ENCODE assay signal across 23 cellular contexts in genomic region chr9:69885931-69886330, GRCh38.
DNase-seq lines count a peak whose midpoint lies in the region; ATAC-seq and FAIRE-seq lines count a peak whose summit lies in the region.
"Had no signal": no experiment of that assay in that cellular context is flagged by ENCODE, and none has a peak within 500 bp of the region (broad histone marks: within the 10 kb centered on the region; RNA-seq: fewer than 3 reads in every experiment).

No MANE protein-coding gene starts in this region.

- peaks cover 0 to 3% of the 10 kb centered on the region in 2 donors for H3K36me3 Mint-ChIP-seq in activated T-cell treated with anti-CD3 and anti-CD28 coated beads, Interleukin-2, amount 50 U/mL, for 72 hours (ENCODE audit: insufficient read depth in 2 of 2)
- H3K36me3 Mint-ChIP-seq: immature natural killer cell, naive B cell, type B pancreatic cell had no signal

- H3K9me3 Mint-ChIP-seq in activated T-cell treated with anti-CD3 and anti-CD28 coated beads, Interleukin-2, amount 50 U/mL, for 72 hours = peaks cover 0 to 2% of the 10 kb centered on the region in 2 donors
- H3K9me3 Mint-ChIP-seq: activated naive CD4-positive, alpha-beta T cell treated with anti-CD3 and anti-CD28 coated beads for 36 hours; activated T-cell treated with anti-CD3 and anti-CD28 coated beads, Interleukin-2, amount 50 U/mL, for 4 hours; immature natural killer cell; stimulated activated naive CD8-positive, alpha-beta T cell treated with anti-CD3 and anti-CD28 coated beads, Interleukin-15, amount 100 ng/mL, for 72 hours had no signal

- no peak overlapping the region for H3K27ac Mint-ChIP-seq in activated T-cell treated with anti-CD3 and anti-CD28 coated beads, Interleukin-2, amount 50 U/mL, for 72 hours
- H3K27ac Mint-ChIP-seq: activated naive CD4-positive, alpha-beta T cell treated with anti-CD3 and anti-CD28 coated beads for 36 hours; immature natural killer cell; naive B cell; stimulated activated naive CD8-positive, alpha-beta T cell treated with anti-CD3 and anti-CD28 coated beads, Interleukin-15, amount 100 ng/mL, for 72 hours; type B pancreatic cell had no signal

- ATAC-seq in activated T-cell treated with anti-CD3 and anti-CD28 coated beads, Interleukin-2, amount 50 U/mL, for 72 hours (replicated peaks in 1 of 2) = no peak
- ATAC-seq in GM19467 (IDR thresholded peaks at IDR 0.05; ENCODE audit: unreplicated experiment) = no peak
- ATAC-seq: activated T-cell treated with anti-CD3 and anti-CD28 coated beads, Interleukin-2, amount 50 U/mL, for 4 hours; heart right ventricle; stimulated activated naive CD8-positive, alpha-beta T cell treated with anti-CD3 and anti-CD28 coated beads, Interleukin-15, amount 100 ng/mL, for 72 hours had no signal

- FAIRE-seq in RCC 7860 (lab: Jason Lieb, UNC) = no peak
- FAIRE-seq: TTC549 had no signal

- H3K4me3 Mint-ChIP-seq in activated T-cell treated with anti-CD3 and anti-CD28 coated beads, Interleukin-2, amount 50 U/mL, for 72 hours = no peak overlapping the region
- H3K4me3 Mint-ChIP-seq: activated naive CD4-positive, alpha-beta T cell treated with anti-CD3 and anti-CD28 coated beads for 36 hours; activated T-cell treated with anti-CD3 and anti-CD28 coated beads, Interleukin-2, amount 50 U/mL, for 4 hours; immature natural killer cell; naive B cell; stimulated activated naive CD8-positive, alpha-beta T cell treated with anti-CD3 and anti-CD28 coated beads, Interleukin-15, amount 100 ng/mL, for 72 hours; type B pancreatic cell had no signal

- peaks cover 6% of the 10 kb centered on the region for H3K4me1 Mint-ChIP-seq in activated T-cell treated with anti-CD3 and anti-CD28 coated beads, Interleukin-2, amount 50 U/mL, for 72 hours (ENCODE audit: low read depth)
- H3K4me1 Mint-ChIP-seq: immature natural killer cell had no signal

- peaks cover 32% of the 10 kb centered on the region for H3K27me3 Mint-ChIP-seq in activated T-cell treated with anti-CD3 and anti-CD28 coated beads, Interleukin-2, amount 50 U/mL, for 72 hours (ENCODE audit: low read depth)

- DNase-seq in DMS79 (lab: John Stamatoyannopoulos, UW) (peak; percentile 35), RCC 7860 (ENCODE audit: low spot score) (peak; percentile 78), inferior parietal cortex (ENCODE audit: extremely low spot score) (peak; percentile 27), pons (ENCODE audit: low spot score) (peak; percentile 87), iPS-NIHi11 (ENCODE audit: low spot score) (no peak), NCI-H1694 (lab: John Stamatoyannopoulos, UW) (no peak)
- no peak for DNase-seq in activated T-cell treated with anti-CD3 and anti-CD28 coated beads, Interleukin-2, amount 50 U/mL, for 72 hours
- DNase-seq: activated CD8-positive, alpha-beta memory T cell treated with anti-CD3 and anti-CD28 coated beads for 24 hours; activated naive CD4-positive, alpha-beta T cell treated with anti-CD3 and anti-CD28 coated beads for 36 hours; activated T-cell treated with anti-CD3 and anti-CD28 coated beads, Interleukin-2, amount 50 U/mL, for 4 hours; amniotic stem cell; cortex of kidney; heart right ventricle; immature natural killer cell; naive B cell; NCI-H1092; NCI-H2081; NCI-H510A; stimulated activated CD4-positive, alpha-beta T cell treated with anti-CD3 and anti-CD28 coated beads, Interleukin-12 subunit alpha, Interleukin-12 subunit beta, amount 100 ng/mL, for 4 hours; stimulated activated naive CD8-positive, alpha-beta T cell treated with anti-CD3 and anti-CD28 coated beads, Interleukin-15, amount 100 ng/mL, for 72 hours had no signal

Comparison
In these comparisons a context has a peak if more than half of its experiments do, and no peak if none do; other contexts are left out.
1. DNase-seq: peak in DMS79 (single experiment), RCC 7860 (single experiment), inferior parietal cortex (single experiment) and pons (single experiment); none in iPS-NIHi11 (single experiment), activated T-cell treated with anti-CD3 and anti-CD28 coated beads, Interleukin-2, amount 50 U/mL, for 72 hours (0 of 2) and NCI-H1694 (single experiment).